29 cellular contexts compared by ENCODE assay signal in the genomic region with DNA sequence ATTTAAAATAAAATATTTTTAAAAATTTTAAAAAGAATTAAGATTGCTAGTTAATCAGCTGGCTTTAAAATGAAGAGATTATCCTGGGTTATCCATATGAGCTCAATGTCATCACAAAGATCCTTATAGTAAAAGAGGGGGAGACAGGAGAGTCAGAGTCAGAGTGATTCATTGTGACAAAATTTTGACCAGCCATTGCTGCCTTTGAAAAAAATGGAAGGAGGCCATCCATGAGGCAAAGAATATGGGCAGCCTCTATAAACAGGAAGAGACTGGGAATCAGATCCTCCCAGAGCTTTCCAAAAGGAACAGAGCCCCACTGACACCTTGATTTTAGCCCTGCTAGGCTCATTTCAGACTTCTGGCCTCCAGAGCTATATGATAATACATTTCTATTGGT. TPM values are rescaled to one million over a fixed set of nuclear protein-coding genes. Genes with fewer than 3 reads are reported as not detected.
"Had no signal": no experiment of that assay in that cellular context is flagged by ENCODE, and none has a peak within 500 bp of the region (broad histone marks: within the 10 kb centered on the region; RNA-seq: fewer than 3 reads in every experiment).

No MANE protein-coding gene starts in this region.

- H3K27ac Mint-ChIP-seq: activated B cell treated with CpG ODN at 0.5 μM for 24 hours; activated CD8-positive, alpha-beta memory T cell treated with anti-CD3 and anti-CD28 coated beads, Interleukin-2, amount 10 ng/mL, durations not matched to agents 7 days and 5 days; activated CD8-positive, alpha-beta T cell treated with anti-CD3 and anti-CD28 coated beads for 36 hours; activated naive CD4-positive, alpha-beta T cell treated with anti-CD3 and anti-CD28 coated beads, Interleukin-2, amount 50 U/mL, for 24 hours; activated naive CD8-positive, alpha-beta T cell treated with anti-CD3 and anti-CD28 coated beads, Interleukin-2, amount 50 U/mL, for 24 hours; activated T-helper 2 cell treated with anti-CD3 and anti-CD28 coated beads, Interferon-gamma antibody, Interleukin-2, Interleukin-4, amounts not matched to agents 10 μg/mL and 5 μg/mL and 100 μg/mL, durations not matched to agents 14 hours and 24 hours and 36 hours; nephron progenitor cell; stimulated activated effector memory CD8-positive, alpha-beta T cell treated with anti-CD3 and anti-CD28 coated beads, Interleukin-12 subunit alpha, Interleukin-12 subunit beta, amount 100 ng/mL, for 72 hours; T-helper 17 cell had no signal

- H3K4me1 Mint-ChIP-seq: activated naive CD4-positive, alpha-beta T cell treated with anti-CD3 and anti-CD28 coated beads, Interleukin-2, amount 50 U/mL, for 24 hours; stimulated activated effector memory CD8-positive, alpha-beta T cell treated with anti-CD3 and anti-CD28 coated beads, Interleukin-12 subunit alpha, Interleukin-12 subunit beta, amount 100 ng/mL, for 72 hours; T-helper 17 cell had no signal

- H3K27me3 Mint-ChIP-seq: activated B cell treated with CpG ODN at 0.5 μM for 24 hours; activated CD8-positive, alpha-beta T cell treated with anti-CD3 and anti-CD28 coated beads for 36 hours; activated naive CD4-positive, alpha-beta T cell treated with anti-CD3 and anti-CD28 coated beads, Interleukin-2, amount 50 U/mL, for 24 hours; activated naive CD8-positive, alpha-beta T cell treated with anti-CD3 and anti-CD28 coated beads, Interleukin-2, amount 50 U/mL, for 24 hours had no signal

- H3K4me1 ChIP-seq: pancreas, prostate gland, upper lobe of right lung had no signal

- H3K9me3 Mint-ChIP-seq: activated B cell treated with CpG ODN at 0.5 μM for 24 hours; activated CD8-positive, alpha-beta T cell treated with anti-CD3 and anti-CD28 coated beads for 36 hours; activated naive CD4-positive, alpha-beta T cell treated with anti-CD3 and anti-CD28 coated beads, Interleukin-2, amount 50 U/mL, for 24 hours; activated naive CD8-positive, alpha-beta T cell treated with anti-CD3 and anti-CD28 coated beads, Interleukin-2, amount 50 U/mL, for 24 hours; activated T-helper 2 cell treated with anti-CD3 and anti-CD28 coated beads, Interferon-gamma antibody, Interleukin-2, Interleukin-4, amounts not matched to agents 10 μg/mL and 5 μg/mL and 100 μg/mL, durations not matched to agents 14 hours and 24 hours and 36 hours; nephron progenitor cell; stimulated activated effector memory CD8-positive, alpha-beta T cell treated with anti-CD3 and anti-CD28 coated beads, Interleukin-12 subunit alpha, Interleukin-12 subunit beta, amount 100 ng/mL, for 72 hours had no signal

- H3K9me3 ChIP-seq: heart left ventricle, pancreas, prostate gland, suprapubic skin, tibial artery, upper lobe of right lung had no signal

- H3K36me3 Mint-ChIP-seq: activated CD8-positive, alpha-beta memory T cell treated with anti-CD3 and anti-CD28 coated beads, Interleukin-2, amount 10 ng/mL, durations not matched to agents 7 days and 5 days; activated naive CD4-positive, alpha-beta T cell treated with anti-CD3 and anti-CD28 coated beads, Interleukin-2, amount 50 U/mL, for 24 hours; stimulated activated effector memory CD8-positive, alpha-beta T cell treated with anti-CD3 and anti-CD28 coated beads, Interleukin-12 subunit alpha, Interleukin-12 subunit beta, amount 100 ng/mL, for 72 hours had no signal

- H3K36me3 ChIP-seq: heart left ventricle, pancreas, prostate gland, suprapubic skin, tibial artery, upper lobe of right lung had no signal

- DNase-seq: activated B cell treated with CpG ODN at 0.5 μM for 24 hours; activated CD4-positive, alpha-beta T cell treated with anti-CD3 and anti-CD28 coated beads, Interleukin-2, amount 50 U/mL, for 1 hour; activated CD8-positive, alpha-beta memory T cell treated with anti-CD3 and anti-CD28 coated beads, Interleukin-2, amount 10 ng/mL, durations not matched to agents 7 days and 5 days; activated CD8-positive, alpha-beta T cell treated with anti-CD3 and anti-CD28 coated beads for 36 hours; activated naive CD8-positive, alpha-beta T cell treated with anti-CD3 and anti-CD28 coated beads, Interleukin-2, amount 50 U/mL, for 24 hours; activated T-cell treated with anti-CD3 and anti-CD28 coated beads, Interleukin-2, amount 50 U/mL, for 48 hours; effector memory CD4-positive, alpha-beta T cell; heart left ventricle; hypothalamus; kidney glomerular epithelial cell; nephron progenitor cell; pancreas; retina; stimulated activated CD4-positive, alpha-beta T cell treated with anti-CD3 and anti-CD28 coated beads, Interleukin-12 subunit alpha, Interleukin-12 subunit beta, amount 100 ng/mL, for 4 hours; stimulated activated CD4-positive, alpha-beta T cell treated with anti-CD3 and anti-CD28 coated beads, Interleukin-4, amount 100 ng/mL, for 24 hours; T-helper 17 cell; T1000; tibial artery; upper lobe of right lung had no signal

- H3K4me3 Mint-ChIP-seq: activated B cell treated with CpG ODN at 0.5 μM for 24 hours; activated CD8-positive, alpha-beta memory T cell treated with anti-CD3 and anti-CD28 coated beads, Interleukin-2, amount 10 ng/mL, durations not matched to agents 7 days and 5 days; activated CD8-positive, alpha-beta T cell treated with anti-CD3 and anti-CD28 coated beads for 36 hours; activated naive CD4-positive, alpha-beta T cell treated with anti-CD3 and anti-CD28 coated beads, Interleukin-2, amount 50 U/mL, for 24 hours; activated naive CD8-positive, alpha-beta T cell treated with anti-CD3 and anti-CD28 coated beads, Interleukin-2, amount 50 U/mL, for 24 hours; nephron progenitor cell; stimulated activated effector memory CD8-positive, alpha-beta T cell treated with anti-CD3 and anti-CD28 coated beads, Interleukin-12 subunit alpha, Interleukin-12 subunit beta, amount 100 ng/mL, for 72 hours; T-helper 17 cell had no signal

- ATAC-seq: activated CD8-positive, alpha-beta memory T cell treated with anti-CD3 and anti-CD28 coated beads, Interleukin-2, amount 10 ng/mL, durations not matched to agents 7 days and 5 days; activated CD8-positive, alpha-beta T cell treated with anti-CD3 and anti-CD28 coated beads for 36 hours; activated naive CD8-positive, alpha-beta T cell treated with anti-CD3 and anti-CD28 coated beads, Interleukin-2, amount 50 U/mL, for 24 hours; heart left ventricle; left lobe of liver; pancreas; sciatic nerve; stimulated activated effector memory CD8-positive, alpha-beta T cell treated with anti-CD3 and anti-CD28 coated beads, Interleukin-12 subunit alpha, Interleukin-12 subunit beta, amount 100 ng/mL, for 72 hours; T-helper 17 cell; upper lobe of right lung had no signal

- H3K4me3 ChIP-seq: heart left ventricle, lung, pancreas, prostate gland, skin epidermis, suprapubic skin, tibial artery, upper lobe of right lung had no signal

- H3K27ac ChIP-seq: heart left ventricle, pancreas, prostate gland, skin epidermis, suprapubic skin, tibial artery, upper lobe of right lung had no signal

- H3K27me3 ChIP-seq: heart left ventricle, pancreas, suprapubic skin, tibial artery, upper lobe of right lung had no signal

- FAIRE-seq: colon, pancreas had no signal

RNA-seq across cellular contexts. Expression of gene RUBCNL, which starts 9.3 kb away (rescaled TPM):
- total RNA-seq: activated CD8-positive, alpha-beta memory T cell treated with anti-CD3 and anti-CD28 coated beads, Interleukin-2, amount 10 ng/mL, durations not matched to agents 7 days and 5 days had no signal
